24 cellular contexts compared by ENCODE assay signal in genomic region chr6:84002226-84002625, GRCh38. TPM values are rescaled to one million over a fixed set of nuclear protein-coding genes. Genes with fewer than 3 reads are reported as not detected.
"Had no signal": no experiment of that assay in that cellular context is flagged by ENCODE, and none has a peak within 500 bp of the region (broad histone marks: within the 10 kb centered on the region; RNA-seq: fewer than 3 reads in every experiment).

No MANE protein-coding gene starts in this region.

- H3K36me3 ChIP-seq: pancreas, stomach, thoracic aorta, transverse colon had no signal

- H3K4me2 ChIP-seq: hepatocyte had no signal

- H3K4me3 ChIP-seq: hepatocyte, lung, pancreas, stomach, thoracic aorta, transverse colon had no signal

- H3K9me3 Mint-ChIP-seq: natural killer cell treated with Interleukin-12 subunit alpha and Interleukin-12 subunit beta and Interleukin-15 and Interleukin-18, amount 100 ng/mL, for 72 hours had no signal

- DNase-seq: effector CD4-positive, alpha-beta T cell; endodermal cell; erythroblast; foreskin keratinocyte; head of caudate nucleus; kidney; left cardiac atrium; left ventricle myocardium superior; mesenchymal stem cell; midbrain; occipital lobe; pancreas; right cardiac atrium; small intestine; stimulated activated CD4-positive, alpha-beta T cell treated with anti-CD3 and anti-CD28 coated beads, Interleukin-12 subunit alpha, Interleukin-12 subunit beta, amount 100 ng/mL, for 4 hours; stimulated activated naive CD4-positive, alpha-beta T cell; stomach; substantia nigra; transverse colon had no signal

- H3K27me3 ChIP-seq: hepatocyte, pancreas, stomach, transverse colon had no signal

- H3K9me3 ChIP-seq: pancreas, stomach, thoracic aorta, transverse colon had no signal

- ATAC-seq: foreskin keratinocyte; left cardiac atrium; left ventricle myocardium superior; natural killer cell treated with Interleukin-12 subunit alpha and Interleukin-12 subunit beta and Interleukin-15 and Interleukin-18, amount 100 ng/mL, for 72 hours; pancreas; right cardiac atrium had no signal

- H3K36me3 Mint-ChIP-seq: natural killer cell treated with Interleukin-12 subunit alpha and Interleukin-12 subunit beta and Interleukin-15 and Interleukin-18, amount 100 ng/mL, for 72 hours had no signal

- H2AFZ ChIP-seq: hepatocyte had no signal

- H3K4me1 ChIP-seq: foreskin keratinocyte, pancreas, stomach, transverse colon had no signal

- H3K27ac Mint-ChIP-seq: endodermal cell; natural killer cell treated with Interleukin-12 subunit alpha and Interleukin-12 subunit beta and Interleukin-15 and Interleukin-18, amount 100 ng/mL, for 72 hours; progenitor cell of endocrine pancreas had no signal

- H3K4me1 Mint-ChIP-seq: endodermal cell had no signal

- H3K79me2 ChIP-seq: hepatocyte had no signal

- H3K27ac ChIP-seq: foreskin keratinocyte, hepatocyte, pancreas, stomach, thoracic aorta, transverse colon had no signal

- H3K4me3 Mint-ChIP-seq: endodermal cell; natural killer cell treated with Interleukin-12 subunit alpha and Interleukin-12 subunit beta and Interleukin-15 and Interleukin-18, amount 100 ng/mL, for 72 hours had no signal

- H3K27me3 Mint-ChIP-seq: progenitor cell of endocrine pancreas had no signal

RNA-seq across cellular contexts. Expression of gene MRAP2, which starts 31.3 kb away (rescaled TPM):
- total RNA-seq: left ventricle myocardium superior; natural killer cell treated with Interleukin-12 subunit alpha and Interleukin-12 subunit beta and Interleukin-15 and Interleukin-18, amount 100 ng/mL, for 72 hours had no signal
